In genomic region chr7:43785425-43785824, GRCh38 we compare ENCODE assay signal across 10 cellular contexts. TPM values are rescaled to one million over a fixed set of nuclear protein-coding genes. Genes with fewer than 3 reads are reported as not detected.
DNase-seq lines count a peak whose midpoint lies in the region; ATAC-seq and TF ChIP-seq lines count a peak whose summit lies in the region.
"Had no signal": no experiment of that assay in that cellular context is flagged by ENCODE, and none has a peak within 500 bp of the region (broad histone marks: within the 10 kb centered on the region; RNA-seq: fewer than 3 reads in every experiment).

No MANE protein-coding gene starts in this region.

- in situ Hi-C loops in GM13976 (cut with MboI; ENCODE audit: low sequenced_read_pairs, unreplicated experiment): no loop called here

- no peak overlapping the region for H3K4me3 ChIP-seq in sigmoid colon

- no peaks in the 10 kb centered on the region for H3K9me3 ChIP-seq in sigmoid colon

- H3K4me1 ChIP-seq in sigmoid colon: peaks cover 0 to 74% (median 57%) of the 10 kb centered on the region in 4 donors

- H3K36me3 ChIP-seq in sigmoid colon: peaks cover 0 to 19% (median 7%) of the 10 kb centered on the region in 4 donors

- no peaks in the 10 kb centered on the region for H3K27me3 ChIP-seq in sigmoid colon

- DNase-seq in HCEC 1CT: peak; percentile 95
- DNase-seq in amniotic stem cell (lab: John Stamatoyannopoulos, UW): peak; percentile 69
- DNase-seq in hepatic stellate cell (ENCODE audit: low spot score): peak; percentile 85
- peak; percentile 90 for DNase-seq in sigmoid colon
- no peak for DNase-seq in GM13976 (ENCODE audit: low spot score)
- DNase-seq in NCI-H748 treated with DMSO at 0.1 percent for 48 hours (lab: John Stamatoyannopoulos, UW): no peak
- no peak for DNase-seq in DMS79 treated with DMSO at 0.1 percent for 48 hours (lab: John Stamatoyannopoulos, UW)
- DNase-seq: activated T-cell treated with anti-CD3 and anti-CD28 coated beads, Interleukin-2, amount 50 U/mL, for 4 hours; endodermal cell had no signal

- no peak for TF ChIP-seq POLR2A in sigmoid colon (IDR thresholded peaks at IDR 0.05)

- H3K27ac ChIP-seq in sigmoid colon: peak overlapping the region; percentile 51 to 82 (median 72)

- TF ChIP-seq CTCF in sigmoid colon (IDR thresholded peaks at IDR 0.05): no peak
- TF ChIP-seq CTCF in GM13976 (IDR thresholded peaks at IDR 0.05; ENCODE audit: borderline replicate concordance, control extremely low read depth, extremely low read depth, insufficient read depth, missing control alignments): no peak

- WGBS in sigmoid colon, 2 donors: 82 to 93% methylated on average over 2 of the region's 2 CpGs

- peak in 3 of 4 donors; percentile 52 to 78 (median 76) for TF ChIP-seq EP300 in sigmoid colon (IDR thresholded peaks at IDR 0.05)

- intact Hi-C loops in sigmoid colon (cut with DNase I): no loop called here

- no peak for ATAC-seq in GM21576 (IDR thresholded peaks at IDR 0.05; ENCODE audit: unreplicated experiment)

RNA-seq across cellular contexts. Expression of gene BLVRA, which starts 26.9 kb away (rescaled TPM):
- 100 to 1,000 TPM in 2 of 4 donors, 10 to 100 TPM in 2; 60.4 to 105 (median 94.0) TPM for total RNA-seq in sigmoid colon
- polyA plus RNA-seq in sigmoid colon: 10 to 100 TPM; 22.9 to 35.4 (median 27.9) TPM

RNA-seq across cellular contexts. Expression of gene COA1, which starts 56.1 kb away (rescaled TPM):
- total RNA-seq in sigmoid colon: 10 to 100 TPM; 36.0 to 61.2 (median 42.9) TPM
- 10 to 100 TPM; 31.2 to 46.1 (median 36.3) TPM for polyA plus RNA-seq in sigmoid colon

Comparison
In these comparisons a context has a peak if more than half of its experiments do, and no peak if none do; other contexts are left out.
1. DNase-seq: peak in HCEC 1CT (single experiment), amniotic stem cell (single experiment), hepatic stellate cell (single experiment) and sigmoid colon (single experiment); none in GM13976 (single experiment), NCI-H748 treated with DMSO at 0.1 percent for 48 hours (single experiment) and DMS79 treated with DMSO at 0.1 percent for 48 hours (single experiment).